1 cellular context compared by ENCODE assay signal in the genomic region with DNA sequence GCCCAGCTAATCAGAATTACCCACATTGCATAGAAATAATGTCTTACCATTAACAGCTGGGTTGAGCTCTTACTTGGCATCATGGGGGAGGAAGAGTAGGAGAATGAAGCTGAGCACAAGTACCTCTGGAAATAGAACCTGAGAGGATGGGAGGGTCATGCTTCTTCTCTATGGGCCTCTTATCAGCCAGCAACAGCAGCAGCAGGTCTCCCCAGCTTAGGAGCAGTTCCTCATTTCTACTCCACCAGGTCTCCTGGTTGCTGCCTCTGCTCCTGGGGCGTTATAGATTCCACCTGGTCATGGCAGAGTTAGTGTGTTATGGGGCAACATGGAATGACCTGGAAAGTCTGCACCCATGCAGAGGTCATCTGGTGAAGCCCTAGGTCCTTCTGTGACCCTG.
A peak's percentile ranks its signal among the peaks of the same experiment; 100 is the strongest.
TF ChIP-seq lines count a peak whose summit lies in the region.

No MANE protein-coding gene starts in this region.

TF ChIP-seq in K562, 482 proteins besides CTCF, POLR2A, EP300 and RAD21 (continued from another document and continues in another):
- TF ChIP-seq, protein P1, sequence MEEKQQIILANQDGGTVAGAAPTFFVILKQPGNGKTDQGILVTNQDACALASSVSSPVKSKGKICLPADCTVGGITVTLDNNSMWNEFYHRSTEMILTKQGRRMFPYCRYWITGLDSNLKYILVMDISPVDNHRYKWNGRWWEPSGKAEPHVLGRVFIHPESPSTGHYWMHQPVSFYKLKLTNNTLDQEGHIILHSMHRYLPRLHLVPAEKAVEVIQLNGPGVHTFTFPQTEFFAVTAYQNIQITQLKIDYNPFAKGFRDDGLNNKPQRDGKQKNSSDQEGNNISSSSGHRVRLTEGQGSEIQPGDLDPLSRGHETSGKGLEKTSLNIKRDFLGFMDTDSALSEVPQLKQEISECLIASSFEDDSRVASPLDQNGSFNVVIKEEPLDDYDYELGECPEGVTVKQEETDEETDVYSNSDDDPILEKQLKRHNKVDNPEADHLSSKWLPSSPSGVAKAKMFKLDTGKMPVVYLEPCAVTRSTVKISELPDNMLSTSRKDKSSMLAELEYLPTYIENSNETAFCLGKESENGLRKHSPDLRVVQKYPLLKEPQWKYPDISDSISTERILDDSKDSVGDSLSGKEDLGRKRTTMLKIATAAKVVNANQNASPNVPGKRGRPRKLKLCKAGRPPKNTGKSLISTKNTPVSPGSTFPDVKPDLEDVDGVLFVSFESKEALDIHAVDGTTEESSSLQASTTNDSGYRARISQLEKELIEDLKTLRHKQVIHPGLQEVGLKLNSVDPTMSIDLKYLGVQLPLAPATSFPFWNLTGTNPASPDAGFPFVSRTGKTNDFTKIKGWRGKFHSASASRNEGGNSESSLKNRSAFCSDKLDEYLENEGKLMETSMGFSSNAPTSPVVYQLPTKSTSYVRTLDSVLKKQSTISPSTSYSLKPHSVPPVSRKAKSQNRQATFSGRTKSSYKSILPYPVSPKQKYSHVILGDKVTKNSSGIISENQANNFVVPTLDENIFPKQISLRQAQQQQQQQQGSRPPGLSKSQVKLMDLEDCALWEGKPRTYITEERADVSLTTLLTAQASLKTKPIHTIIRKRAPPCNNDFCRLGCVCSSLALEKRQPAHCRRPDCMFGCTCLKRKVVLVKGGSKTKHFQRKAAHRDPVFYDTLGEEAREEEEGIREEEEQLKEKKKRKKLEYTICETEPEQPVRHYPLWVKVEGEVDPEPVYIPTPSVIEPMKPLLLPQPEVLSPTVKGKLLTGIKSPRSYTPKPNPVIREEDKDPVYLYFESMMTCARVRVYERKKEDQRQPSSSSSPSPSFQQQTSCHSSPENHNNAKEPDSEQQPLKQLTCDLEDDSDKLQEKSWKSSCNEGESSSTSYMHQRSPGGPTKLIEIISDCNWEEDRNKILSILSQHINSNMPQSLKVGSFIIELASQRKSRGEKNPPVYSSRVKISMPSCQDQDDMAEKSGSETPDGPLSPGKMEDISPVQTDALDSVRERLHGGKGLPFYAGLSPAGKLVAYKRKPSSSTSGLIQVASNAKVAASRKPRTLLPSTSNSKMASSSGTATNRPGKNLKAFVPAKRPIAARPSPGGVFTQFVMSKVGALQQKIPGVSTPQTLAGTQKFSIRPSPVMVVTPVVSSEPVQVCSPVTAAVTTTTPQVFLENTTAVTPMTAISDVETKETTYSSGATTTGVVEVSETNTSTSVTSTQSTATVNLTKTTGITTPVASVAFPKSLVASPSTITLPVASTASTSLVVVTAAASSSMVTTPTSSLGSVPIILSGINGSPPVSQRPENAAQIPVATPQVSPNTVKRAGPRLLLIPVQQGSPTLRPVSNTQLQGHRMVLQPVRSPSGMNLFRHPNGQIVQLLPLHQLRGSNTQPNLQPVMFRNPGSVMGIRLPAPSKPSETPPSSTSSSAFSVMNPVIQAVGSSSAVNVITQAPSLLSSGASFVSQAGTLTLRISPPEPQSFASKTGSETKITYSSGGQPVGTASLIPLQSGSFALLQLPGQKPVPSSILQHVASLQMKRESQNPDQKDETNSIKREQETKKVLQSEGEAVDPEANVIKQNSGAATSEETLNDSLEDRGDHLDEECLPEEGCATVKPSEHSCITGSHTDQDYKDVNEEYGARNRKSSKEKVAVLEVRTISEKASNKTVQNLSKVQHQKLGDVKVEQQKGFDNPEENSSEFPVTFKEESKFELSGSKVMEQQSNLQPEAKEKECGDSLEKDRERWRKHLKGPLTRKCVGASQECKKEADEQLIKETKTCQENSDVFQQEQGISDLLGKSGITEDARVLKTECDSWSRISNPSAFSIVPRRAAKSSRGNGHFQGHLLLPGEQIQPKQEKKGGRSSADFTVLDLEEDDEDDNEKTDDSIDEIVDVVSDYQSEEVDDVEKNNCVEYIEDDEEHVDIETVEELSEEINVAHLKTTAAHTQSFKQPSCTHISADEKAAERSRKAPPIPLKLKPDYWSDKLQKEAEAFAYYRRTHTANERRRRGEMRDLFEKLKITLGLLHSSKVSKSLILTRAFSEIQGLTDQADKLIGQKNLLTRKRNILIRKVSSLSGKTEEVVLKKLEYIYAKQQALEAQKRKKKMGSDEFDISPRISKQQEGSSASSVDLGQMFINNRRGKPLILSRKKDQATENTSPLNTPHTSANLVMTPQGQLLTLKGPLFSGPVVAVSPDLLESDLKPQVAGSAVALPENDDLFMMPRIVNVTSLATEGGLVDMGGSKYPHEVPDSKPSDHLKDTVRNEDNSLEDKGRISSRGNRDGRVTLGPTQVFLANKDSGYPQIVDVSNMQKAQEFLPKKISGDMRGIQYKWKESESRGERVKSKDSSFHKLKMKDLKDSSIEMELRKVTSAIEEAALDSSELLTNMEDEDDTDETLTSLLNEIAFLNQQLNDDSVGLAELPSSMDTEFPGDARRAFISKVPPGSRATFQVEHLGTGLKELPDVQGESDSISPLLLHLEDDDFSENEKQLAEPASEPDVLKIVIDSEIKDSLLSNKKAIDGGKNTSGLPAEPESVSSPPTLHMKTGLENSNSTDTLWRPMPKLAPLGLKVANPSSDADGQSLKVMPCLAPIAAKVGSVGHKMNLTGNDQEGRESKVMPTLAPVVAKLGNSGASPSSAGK (IDR thresholded peaks at IDR 0.05) = no peak
- no peak for TF ChIP-seq THRAP3 (IDR thresholded peaks at IDR 0.05; ENCODE audit: borderline replicate concordance)
- no peak for TF ChIP-seq KAT2B (IDR thresholded peaks at IDR 0.05; ENCODE audit: low read depth, low read length)
- TF ChIP-seq, protein P2, sequence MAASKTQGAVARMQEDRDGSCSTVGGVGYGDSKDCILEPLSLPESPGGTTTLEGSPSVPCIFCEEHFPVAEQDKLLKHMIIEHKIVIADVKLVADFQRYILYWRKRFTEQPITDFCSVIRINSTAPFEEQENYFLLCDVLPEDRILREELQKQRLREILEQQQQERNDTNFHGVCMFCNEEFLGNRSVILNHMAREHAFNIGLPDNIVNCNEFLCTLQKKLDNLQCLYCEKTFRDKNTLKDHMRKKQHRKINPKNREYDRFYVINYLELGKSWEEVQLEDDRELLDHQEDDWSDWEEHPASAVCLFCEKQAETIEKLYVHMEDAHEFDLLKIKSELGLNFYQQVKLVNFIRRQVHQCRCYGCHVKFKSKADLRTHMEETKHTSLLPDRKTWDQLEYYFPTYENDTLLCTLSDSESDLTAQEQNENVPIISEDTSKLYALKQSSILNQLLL (CRISPR knock-in tag; IDR thresholded peaks at IDR 0.05; ENCODE audit: borderline replicate concordance) = no peak
- peak; percentile 85 for TF ChIP-seq MTA2 (IDR thresholded peaks at IDR 0.05; ENCODE audit: low read depth)
- no peak for TF ChIP-seq PHF21A (IDR thresholded peaks at IDR 0.05; ENCODE audit: borderline replicate concordance, low read depth)
- no peak for TF ChIP-seq COPS2 (conservative IDR thresholded peaks at IDR 0.05)
- TF ChIP-seq XRCC3 (IDR thresholded peaks at IDR 0.05) = no peak
- peak; percentile 52; the same call in 1 of the 2 replicates for TF ChIP-seq NCOA1 (IDR thresholded peaks at IDR 0.05; ENCODE audit: low read depth)
- TF ChIP-seq ZNF184 (CRISPR knock-in tag; IDR thresholded peaks at IDR 0.05) = no peak
- TF ChIP-seq BDP1 (IDR thresholded peaks at IDR 0.05; ENCODE audit: insufficient read depth, insufficient read length) = no peak
- TF ChIP-seq HCFC1 (IDR thresholded peaks at IDR 0.05; ENCODE audit: low read depth, low read length) = no peak
- TF ChIP-seq, protein P3, sequence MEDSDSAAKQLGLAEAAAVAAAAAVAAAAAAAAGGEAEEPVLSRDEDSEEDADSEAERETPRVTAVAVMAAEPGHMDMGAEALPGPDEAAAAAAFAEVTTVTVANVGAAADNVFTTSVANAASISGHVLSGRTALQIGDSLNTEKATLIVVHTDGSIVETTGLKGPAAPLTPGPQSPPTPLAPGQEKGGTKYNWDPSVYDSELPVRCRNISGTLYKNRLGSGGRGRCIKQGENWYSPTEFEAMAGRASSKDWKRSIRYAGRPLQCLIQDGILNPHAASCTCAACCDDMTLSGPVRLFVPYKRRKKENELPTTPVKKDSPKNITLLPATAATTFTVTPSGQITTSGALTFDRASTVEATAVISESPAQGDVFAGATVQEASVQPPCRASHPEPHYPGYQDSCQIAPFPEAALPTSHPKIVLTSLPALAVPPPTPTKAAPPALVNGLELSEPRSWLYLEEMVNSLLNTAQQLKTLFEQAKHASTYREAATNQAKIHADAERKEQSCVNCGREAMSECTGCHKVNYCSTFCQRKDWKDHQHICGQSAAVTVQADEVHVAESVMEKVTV (CRISPR knock-in tag; IDR thresholded peaks at IDR 0.05) = no peak
- no peak for TF ChIP-seq ZFPM2 (CRISPR knock-in tag; IDR thresholded peaks at IDR 0.05)
- no peak for TF ChIP-seq ARNT (IDR thresholded peaks at IDR 0.05)
- no peak for TF ChIP-seq SAP30 (IDR thresholded peaks at IDR 0.05; ENCODE audit: borderline replicate concordance, insufficient read depth, low read depth, low read length, poor library complexity, severe bottlenecking)
- TF ChIP-seq MTA3 (IDR thresholded peaks at IDR 0.05; ENCODE audit: borderline replicate concordance) = peak; percentile 64; the same call in 1 of the 2 replicates
- peak; percentile 74; the same call in 1 of the 2 replicates for TF ChIP-seq MYNN (IDR thresholded peaks at IDR 0.05)
- TF ChIP-seq MYNN (CRISPR knock-in tag; IDR thresholded peaks at IDR 0.05) = no peak
- TF ChIP-seq, protein P4, sequence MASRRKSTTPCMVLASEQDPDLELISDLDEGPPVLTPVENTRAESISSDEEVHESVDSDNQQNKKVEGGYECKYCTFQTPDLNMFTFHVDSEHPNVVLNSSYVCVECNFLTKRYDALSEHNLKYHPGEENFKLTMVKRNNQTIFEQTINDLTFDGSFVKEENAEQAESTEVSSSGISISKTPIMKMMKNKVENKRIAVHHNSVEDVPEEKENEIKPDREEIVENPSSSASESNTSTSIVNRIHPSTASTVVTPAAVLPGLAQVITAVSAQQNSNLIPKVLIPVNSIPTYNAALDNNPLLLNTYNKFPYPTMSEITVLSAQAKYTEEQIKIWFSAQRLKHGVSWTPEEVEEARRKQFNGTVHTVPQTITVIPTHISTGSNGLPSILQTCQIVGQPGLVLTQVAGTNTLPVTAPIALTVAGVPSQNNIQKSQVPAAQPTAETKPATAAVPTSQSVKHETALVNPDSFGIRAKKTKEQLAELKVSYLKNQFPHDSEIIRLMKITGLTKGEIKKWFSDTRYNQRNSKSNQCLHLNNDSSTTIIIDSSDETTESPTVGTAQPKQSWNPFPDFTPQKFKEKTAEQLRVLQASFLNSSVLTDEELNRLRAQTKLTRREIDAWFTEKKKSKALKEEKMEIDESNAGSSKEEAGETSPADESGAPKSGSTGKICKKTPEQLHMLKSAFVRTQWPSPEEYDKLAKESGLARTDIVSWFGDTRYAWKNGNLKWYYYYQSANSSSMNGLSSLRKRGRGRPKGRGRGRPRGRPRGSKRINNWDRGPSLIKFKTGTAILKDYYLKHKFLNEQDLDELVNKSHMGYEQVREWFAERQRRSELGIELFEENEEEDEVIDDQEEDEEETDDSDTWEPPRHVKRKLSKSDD (conservative IDR thresholded peaks at IDR 0.05; ENCODE audit: low read length) = no peak
- no peak for TF ChIP-seq NUFIP1 (IDR thresholded peaks at IDR 0.05; ENCODE audit: partially characterized antibody)
- TF ChIP-seq RBM25 (IDR thresholded peaks at IDR 0.05; ENCODE audit: low read depth, low read length, severe bottlenecking) = no peak
- no peak for TF ChIP-seq ZFP30 (CRISPR knock-in tag; IDR thresholded peaks at IDR 0.05; ENCODE audit: borderline replicate concordance)
- TF ChIP-seq ZNF232 (CRISPR knock-in tag; IDR thresholded peaks at IDR 0.05) = no peak
- TF ChIP-seq GTF2E2 (tag; IDR thresholded peaks at IDR 0.05) = no peak
- TF ChIP-seq, protein P5, sequence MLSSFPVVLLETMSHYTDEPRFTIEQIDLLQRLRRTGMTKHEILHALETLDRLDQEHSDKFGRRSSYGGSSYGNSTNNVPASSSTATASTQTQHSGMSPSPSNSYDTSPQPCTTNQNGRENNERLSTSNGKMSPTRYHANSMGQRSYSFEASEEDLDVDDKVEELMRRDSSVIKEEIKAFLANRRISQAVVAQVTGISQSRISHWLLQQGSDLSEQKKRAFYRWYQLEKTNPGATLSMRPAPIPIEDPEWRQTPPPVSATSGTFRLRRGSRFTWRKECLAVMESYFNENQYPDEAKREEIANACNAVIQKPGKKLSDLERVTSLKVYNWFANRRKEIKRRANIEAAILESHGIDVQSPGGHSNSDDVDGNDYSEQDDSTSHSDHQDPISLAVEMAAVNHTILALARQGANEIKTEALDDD (IDR thresholded peaks at IDR 0.05) = peak; percentile 41; the same call in 1 of the 2 replicates
- TF ChIP-seq, protein P6, sequence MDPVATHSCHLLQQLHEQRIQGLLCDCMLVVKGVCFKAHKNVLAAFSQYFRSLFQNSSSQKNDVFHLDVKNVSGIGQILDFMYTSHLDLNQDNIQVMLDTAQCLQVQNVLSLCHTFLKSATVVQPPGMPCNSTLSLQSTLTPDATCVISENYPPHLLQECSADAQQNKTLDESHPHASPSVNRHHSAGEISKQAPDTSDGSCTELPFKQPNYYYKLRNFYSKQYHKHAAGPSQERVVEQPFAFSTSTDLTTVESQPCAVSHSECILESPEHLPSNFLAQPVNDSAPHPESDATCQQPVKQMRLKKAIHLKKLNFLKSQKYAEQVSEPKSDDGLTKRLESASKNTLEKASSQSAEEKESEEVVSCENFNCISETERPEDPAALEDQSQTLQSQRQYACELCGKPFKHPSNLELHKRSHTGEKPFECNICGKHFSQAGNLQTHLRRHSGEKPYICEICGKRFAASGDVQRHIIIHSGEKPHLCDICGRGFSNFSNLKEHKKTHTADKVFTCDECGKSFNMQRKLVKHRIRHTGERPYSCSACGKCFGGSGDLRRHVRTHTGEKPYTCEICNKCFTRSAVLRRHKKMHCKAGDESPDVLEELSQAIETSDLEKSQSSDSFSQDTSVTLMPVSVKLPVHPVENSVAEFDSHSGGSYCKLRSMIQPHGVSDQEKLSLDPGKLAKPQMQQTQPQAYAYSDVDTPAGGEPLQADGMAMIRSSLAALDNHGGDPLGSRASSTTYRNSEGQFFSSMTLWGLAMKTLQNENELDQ (CRISPR knock-in tag; IDR thresholded peaks at IDR 0.05; ENCODE audit: borderline replicate concordance) = no peak
- no peak for TF ChIP-seq ZNF24 (IDR thresholded peaks at IDR 0.05)
- TF ChIP-seq, protein P7, sequence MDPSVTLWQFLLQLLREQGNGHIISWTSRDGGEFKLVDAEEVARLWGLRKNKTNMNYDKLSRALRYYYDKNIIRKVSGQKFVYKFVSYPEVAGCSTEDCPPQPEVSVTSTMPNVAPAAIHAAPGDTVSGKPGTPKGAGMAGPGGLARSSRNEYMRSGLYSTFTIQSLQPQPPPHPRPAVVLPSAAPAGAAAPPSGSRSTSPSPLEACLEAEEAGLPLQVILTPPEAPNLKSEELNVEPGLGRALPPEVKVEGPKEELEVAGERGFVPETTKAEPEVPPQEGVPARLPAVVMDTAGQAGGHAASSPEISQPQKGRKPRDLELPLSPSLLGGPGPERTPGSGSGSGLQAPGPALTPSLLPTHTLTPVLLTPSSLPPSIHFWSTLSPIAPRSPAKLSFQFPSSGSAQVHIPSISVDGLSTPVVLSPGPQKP (CRISPR knock-in tag; IDR thresholded peaks at IDR 0.05) = no peak
- TF ChIP-seq MCM3 (IDR thresholded peaks at IDR 0.05) = no peak
- no peak for TF ChIP-seq TOE1 (IDR thresholded peaks at IDR 0.05; ENCODE audit: borderline replicate concordance)
- TF ChIP-seq TOE1 (CRISPR knock-in tag; IDR thresholded peaks at IDR 0.05; ENCODE audit: borderline replicate concordance, low read depth) = 0 out of 2 replicates have a peak, but pooled peaks have one; percentile 26
- TF ChIP-seq, protein P8, sequence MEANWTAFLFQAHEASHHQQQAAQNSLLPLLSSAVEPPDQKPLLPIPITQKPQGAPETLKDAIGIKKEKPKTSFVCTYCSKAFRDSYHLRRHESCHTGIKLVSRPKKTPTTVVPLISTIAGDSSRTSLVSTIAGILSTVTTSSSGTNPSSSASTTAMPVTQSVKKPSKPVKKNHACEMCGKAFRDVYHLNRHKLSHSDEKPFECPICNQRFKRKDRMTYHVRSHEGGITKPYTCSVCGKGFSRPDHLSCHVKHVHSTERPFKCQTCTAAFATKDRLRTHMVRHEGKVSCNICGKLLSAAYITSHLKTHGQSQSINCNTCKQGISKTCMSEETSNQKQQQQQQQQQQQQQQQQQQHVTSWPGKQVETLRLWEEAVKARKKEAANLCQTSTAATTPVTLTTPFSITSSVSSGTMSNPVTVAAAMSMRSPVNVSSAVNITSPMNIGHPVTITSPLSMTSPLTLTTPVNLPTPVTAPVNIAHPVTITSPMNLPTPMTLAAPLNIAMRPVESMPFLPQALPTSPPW (CRISPR knock-in tag; IDR thresholded peaks at IDR 0.05) = peak; percentile 42; the same call in 1 of the 2 replicates
